ENCODE assay signal across 20 cellular contexts in the genomic region with DNA sequence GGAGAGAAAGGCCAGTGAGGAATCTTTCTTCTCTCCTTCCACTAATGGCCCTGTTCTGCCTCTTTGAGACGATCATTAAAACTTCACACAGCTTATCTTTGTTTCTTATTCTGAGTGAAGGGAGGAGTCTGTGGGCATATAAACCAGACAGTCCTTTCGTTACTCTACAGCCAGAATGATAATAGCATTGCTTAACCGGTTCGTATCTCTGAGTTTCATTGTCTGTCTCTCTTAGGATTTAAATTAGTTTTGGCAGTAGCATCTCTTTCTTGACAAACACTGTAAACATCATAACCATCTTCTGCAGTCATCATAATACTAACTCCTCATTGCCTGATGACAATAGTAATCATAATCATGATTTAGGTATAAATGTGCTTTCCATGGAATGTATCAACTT.
"Had no signal": no experiment of that assay in that cellular context is flagged by ENCODE, and none has a peak within 500 bp of the region (broad histone marks: within the 10 kb centered on the region; RNA-seq: fewer than 3 reads in every experiment).

No MANE protein-coding gene starts in this region.

- ATAC-seq: activated CD4-positive, CD25-positive, alpha-beta regulatory T cell treated with anti-CD3 and anti-CD28 coated beads, Interleukin-2, amount 50 U/mL, for 24 hours; activated CD8-positive, alpha-beta memory T cell treated with anti-CD3 and anti-CD28 coated beads, Interleukin-2, amount 10 ng/mL, durations not matched to agents 7 days and 5 days had no signal

- DNase-seq: activated CD4-positive, alpha-beta T cell treated with anti-CD3 and anti-CD28 coated beads for 48 hours; activated CD4-positive, alpha-beta T cell treated with anti-CD3 and anti-CD28 coated beads, Interleukin-2, amount 50 U/mL, for 48 hours; activated CD8-positive, alpha-beta memory T cell treated with anti-CD3 and anti-CD28 coated beads, Interleukin-2, amount 10 ng/mL, durations not matched to agents 7 days and 5 days; activated effector memory CD4-positive, alpha-beta T cell treated with Interleukin-2 at 50 U/mL for 16 hours; activated naive CD4-positive, alpha-beta T cell; activated T-cell treated with anti-CD3 and anti-CD28 coated beads, Interleukin-2, amount 50 U/mL, for 24 hours; amniotic stem cell; Karpas-422; NCI-H1048; NCI-H146; NCI-H2029; NCI-H2107; NCI-H2171 treated with DMSO at 0.1 percent for 48 hours; NCI-H345; NCI-H510A; NK-92 treated with Interleukin-12 subunit alpha and Interleukin-12 subunit beta, amount 100 ng/mL, for 24 hours; Peyer's patch; SHP77 had no signal

- H3K27ac ChIP-seq: ascending aorta, Peyer's patch had no signal

- H3K4me3 ChIP-seq: ascending aorta, Peyer's patch had no signal

- H3K27me3 ChIP-seq: ascending aorta, Peyer's patch had no signal

- H3K9me3 ChIP-seq: ascending aorta, Peyer's patch had no signal

- H3K4me1 ChIP-seq: ascending aorta, Peyer's patch had no signal

- H3K36me3 ChIP-seq: ascending aorta, Peyer's patch had no signal
